Comparison of ENCODE assay signal across 18 cellular contexts in genomic region chr1:153570874-153571273, GRCh38. TPM values are rescaled to one million over a fixed set of nuclear protein-coding genes. Genes with fewer than 3 reads are reported as not detected.
DNase-seq lines count a peak whose midpoint lies in the region; ATAC-seq lines count a peak whose summit lies in the region.
"Had no signal": no experiment of that assay in that cellular context is flagged by ENCODE, and none has a peak within 500 bp of the region (broad histone marks: within the 10 kb centered on the region; RNA-seq: fewer than 3 reads in every experiment).

No MANE protein-coding gene starts in this region.

- H3K27me3 Mint-ChIP-seq in T-helper 17 cell, result no peaks in the 10 kb centered on the region

- no peak overlapping the region for H3K4ac ChIP-seq in neuronal stem cell (ENCODE audit: low read length)

- no peak overlapping the region for H3K27ac ChIP-seq in neuronal stem cell (replicated peaks; ENCODE audit: low read length)
- H3K27ac ChIP-seq: 22Rv1, C4-2B, PC-9 had no signal

- H2BK5ac ChIP-seq in neuronal stem cell (ENCODE audit: low read length), result no peak overlapping the region

- DNase-seq in NCI-H526 (lab: John Stamatoyannopoulos, UW) (peak; percentile 27 to 60), NCI-H526 treated with DMSO at 0.1 percent for 48 hours (lab: John Stamatoyannopoulos, UW) (no peak), DMS53 (lab: John Stamatoyannopoulos, UW) (peak; percentile 68), T-helper 17 cell (no peak), neuronal stem cell (ENCODE audit: low spot score) (no peak), foreskin melanocyte (no peak)
- DNase-seq: COR-L47, DMS79, GDM1, NCI-H2029 treated with DMSO at 0.1 percent for 48 hours, NCI-H510A, PC-9, Right ventricle myocardium superior had no signal

- no peak overlapping the region for H2BK12ac ChIP-seq in neuronal stem cell (ENCODE audit: low read length)

- no peak overlapping the region for H3K4me3 Mint-ChIP-seq in T-helper 17 cell

- no peaks in the 10 kb centered on the region for H3K27me3 ChIP-seq in neuronal stem cell (ENCODE audit: control insufficient read depth in 3 of 3, insufficient read depth in 3 of 3, low read depth in 1 of 3, low read length in 3 of 3)

- no peak overlapping the region for H2BK120ac ChIP-seq in neuronal stem cell (ENCODE audit: low read depth, low read length)

- no peak overlapping the region for H3K23ac ChIP-seq in neuronal stem cell (ENCODE audit: low read depth, low read length, poor library complexity)

- H3K9me3 ChIP-seq in T-helper 17 cell (ENCODE audit: control insufficient read depth, low read length, poor library complexity, severe bottlenecking) (no peaks in the 10 kb centered on the region), neuronal stem cell (replicated peaks in 1 of 2; ENCODE audit: control insufficient read depth in 2 of 2, insufficient read depth in 1 of 2, low read depth in 1 of 2, low read length in 2 of 2) (no peaks in the 10 kb centered on the region)

- H3K36me3 ChIP-seq in neuronal stem cell (replicated peaks in 1 of 2; ENCODE audit: control insufficient read depth in 2 of 2, insufficient read depth in 2 of 2, low read length in 2 of 2), result no peaks in the 10 kb centered on the region

- WGBS in neuronal stem cell (ENCODE audit: extremely low coverage in 2 of 2, insufficient read length in 2 of 2, insufficient replicate concordance in 1 of 2), 2 donors, result no CpG with 5 or more reads among the region's 5 CpGs

- H3K36me3 Mint-ChIP-seq in T-helper 17 cell (ENCODE audit: low read depth), result no peaks in the 10 kb centered on the region

- no peak overlapping the region for H4K91ac ChIP-seq in neuronal stem cell (ENCODE audit: low read depth, low read length, poor library complexity)

- H3K4me1 ChIP-seq in neuronal stem cell (ENCODE audit: control insufficient read depth in 2 of 2, insufficient read depth in 1 of 2, low read depth in 1 of 2, low read length in 2 of 2), result peaks cover 19 to 24% of the 10 kb centered on the region in 2 donors

- no peaks in the 10 kb centered on the region for H3K79me1 ChIP-seq in neuronal stem cell (ENCODE audit: low read depth, low read length)

- peaks cover 31% of the 10 kb centered on the region for H3K4me1 Mint-ChIP-seq in T-helper 17 cell

- no peak overlapping the region for H2AFZ ChIP-seq in neuronal stem cell (ENCODE audit: low read length)
- H2AFZ ChIP-seq: PC-9 had no signal

- no peak overlapping the region for H4K8ac ChIP-seq in neuronal stem cell (ENCODE audit: low read depth, low read length)

- no peak overlapping the region for H2BK15ac ChIP-seq in neuronal stem cell (ENCODE audit: low read length)

- H3K4me3 ChIP-seq in neuronal stem cell (ENCODE audit: low read length in 2 of 2), result no peak overlapping the region
- H3K4me3 ChIP-seq: PC-9 had no signal

- no peak overlapping the region for H3K4me2 ChIP-seq in neuronal stem cell (ENCODE audit: insufficient read depth, low read length, poor library complexity, severe bottlenecking)
- H3K4me2 ChIP-seq: PC-9 had no signal

- ATAC-seq in T-helper 17 cell (no peak), GM21825 (IDR thresholded peaks at IDR 0.05; ENCODE audit: unreplicated experiment) (no peak), GM21360 (IDR thresholded peaks at IDR 0.05; ENCODE audit: unreplicated experiment) (no peak)
- ATAC-seq: HCT116 had no signal

- no peak overlapping the region for H3K14ac ChIP-seq in neuronal stem cell (ENCODE audit: low read length)

- no peak overlapping the region for H2AK5ac ChIP-seq in neuronal stem cell (ENCODE audit: low read depth, low read length)

- peak overlapping the region; percentile 61 for H3K9ac ChIP-seq in neuronal stem cell (ENCODE audit: low read depth, low read length, poor library complexity)

- peak overlapping the region; percentile 6 for H3K27ac Mint-ChIP-seq in T-helper 17 cell

- H3K18ac ChIP-seq in neuronal stem cell (ENCODE audit: low read length), result no peak overlapping the region

RNA-seq across cellular contexts. Expression of gene S100A2, which starts 5.2 kb away (rescaled TPM):
- under 1 TPM in 1 of 2 donors, not detected in 1; 0.52 TPM for total RNA-seq in T-helper 17 cell
- polyA plus RNA-seq in neuronal stem cell (2013, experiment 1 of 2), result 0.86 TPM
- polyA plus RNA-seq in neuronal stem cell (2013, experiment 2 of 2), result 0.73 TPM

RNA-seq across cellular contexts. Expression of gene S100A3, which starts 21.8 kb away (rescaled TPM):
- total RNA-seq in T-helper 17 cell, result not detected
- 0.07 TPM for polyA plus RNA-seq in neuronal stem cell (2013, experiment 1 of 2)
- polyA plus RNA-seq in neuronal stem cell (2013, experiment 2 of 2), result 0.15 TPM

RNA-seq across cellular contexts. Expression of gene S100A4, which starts 25.3 kb away (rescaled TPM):
- 1,000 to 10,000 TPM in 1 of 2 donors, 100 to 1,000 TPM in 1; 935 to 1,018 TPM for total RNA-seq in T-helper 17 cell
- polyA plus RNA-seq in neuronal stem cell (2013, experiment 1 of 2), result 51.2 TPM
- polyA plus RNA-seq in neuronal stem cell (2013, experiment 2 of 2), result 52.2 TPM

RNA-seq across cellular contexts. Expression of gene S100A5, which starts 30.1 kb away (rescaled TPM):
- 1 to 10 TPM in 1 of 2 donors, not detected in 1; 1.1 TPM for total RNA-seq in T-helper 17 cell
- not detected for polyA plus RNA-seq in neuronal stem cell (2013, experiment 1 of 2)
- polyA plus RNA-seq in neuronal stem cell (2013, experiment 2 of 2), result not detected
- total RNA-seq: Right ventricle myocardium superior had no signal

RNA-seq across cellular contexts. Expression of gene S100A6, which starts 35.1 kb away (rescaled TPM):
- total RNA-seq in T-helper 17 cell, result 100 to 1,000 TPM; 303 to 331 TPM
- 17.2 TPM for polyA plus RNA-seq in neuronal stem cell (2013, experiment 1 of 2)
- 17.4 TPM for polyA plus RNA-seq in neuronal stem cell (2013, experiment 2 of 2)

Comparison
In these comparisons a context has a peak if more than half of its experiments do, and no peak if none do; other contexts are left out.
1. DNase-seq: peak in NCI-H526 (2 of 2) and DMS53 (single experiment); none in NCI-H526 treated with DMSO at 0.1 percent for 48 hours (single experiment), T-helper 17 cell (0 of 3), neuronal stem cell (single experiment) and foreskin melanocyte (single experiment).